Comparison of ENCODE assay signal across 8 cellular contexts in genomic region chr14:20455355-20456300, GRCh38. TPM values are rescaled to one million over a fixed set of nuclear protein-coding genes. Genes with fewer than 3 reads are reported as not detected.
DNase-seq lines count a peak whose midpoint lies in the region; ATAC-seq lines count a peak whose summit lies in the region.

No MANE protein-coding gene starts in this region.

- DNase-seq in NCI-H2171 (lab: John Stamatoyannopoulos, UW) (peak; percentile 99), NCI-H2171 treated with DMSO at 0.1 percent for 48 hours (lab: John Stamatoyannopoulos, UW) (no peak), SJCRH30 (no peak), non-pigmented ciliary epithelial cell (ENCODE audit: low read depth) (peak; percentile 77), NCI-H128 (lab: John Stamatoyannopoulos, UW; ENCODE audit: unreplicated experiment) (no peak)

- no peaks in the 10 kb centered on the region for H3K27me3 ChIP-seq in SJCRH30

- no peaks in the 10 kb centered on the region for H3K4me1 ChIP-seq in SJCRH30

- peak overlapping the region; percentile 80 for H3K4me3 ChIP-seq in SJCRH30

- peak; percentile 5 for ATAC-seq in GM19468 (IDR thresholded peaks at IDR 0.05; ENCODE audit: extremely low read depth, unreplicated experiment)
- ATAC-seq in HG03521 (IDR thresholded peaks at IDR 0.05; ENCODE audit: unreplicated experiment): peak; percentile 42
- peak; percentile 71 for ATAC-seq in esophagus mucosa

- peaks cover 22% of the 10 kb centered on the region for H3K36me3 ChIP-seq in SJCRH30

- H3K27ac ChIP-seq in SJCRH30: peak overlapping the region; percentile 98

- no peaks in the 10 kb centered on the region for H3K9me3 ChIP-seq in SJCRH30 (replicated peaks)

RNA-seq across cellular contexts. Expression of gene APEX1, which starts 0.6 kb away (rescaled TPM):
- total RNA-seq in SJCRH30 (2014; rRNA removed; shearing (Covaris generic)): 221 and 235 TPM in 2 replicates
- 119 TPM for total RNA-seq in esophagus mucosa

RNA-seq across cellular contexts. Expression of gene OSGEP, which starts 1.0 kb away (rescaled TPM):
- 27.2 and 34.1 TPM in 2 replicates for total RNA-seq in SJCRH30 (2014; rRNA removed; shearing (Covaris generic))
- total RNA-seq in esophagus mucosa: 16.2 TPM

RNA-seq across cellular contexts. Expression of gene PIP4P1, which starts 5.6 kb away (rescaled TPM):
- total RNA-seq in SJCRH30 (2014; rRNA removed; shearing (Covaris generic)): 24.2 and 25.0 TPM in 2 replicates
- total RNA-seq in esophagus mucosa: 22.8 TPM

RNA-seq across cellular contexts. Expression of gene PNP, which starts 13.6 kb away (rescaled TPM):
- 29.9 and 36.8 TPM in 2 replicates for total RNA-seq in SJCRH30 (2014; rRNA removed; shearing (Covaris generic))
- total RNA-seq in esophagus mucosa: 76.4 TPM

RNA-seq across cellular contexts. Expression of gene KLHL33, which starts 19.7 kb away (rescaled TPM):
- total RNA-seq in SJCRH30 (2014; rRNA removed; shearing (Covaris generic)): not detected in 2 replicates
- 0.04 TPM for total RNA-seq in esophagus mucosa

Comparison
In these comparisons a context has a peak if more than half of its experiments do, and no peak if none do; other contexts are left out.
1. DNase-seq: peak in NCI-H2171 (single experiment) and non-pigmented ciliary epithelial cell (single experiment); none in NCI-H2171 treated with DMSO at 0.1 percent for 48 hours (single experiment), SJCRH30 (0 of 2) and NCI-H128 (single experiment).
2. ATAC-seq: peak in every context shown above with its lines; median percentile 71 in esophagus mucosa; 42 in HG03521; 5 in GM19468.